ENCODE assay signal across 19 cellular contexts in genomic region chr16:598823-599739, GRCh38. TPM values are rescaled to one million over a fixed set of nuclear protein-coding genes. Genes with fewer than 3 reads are reported as not detected.
DNase-seq lines count a peak whose midpoint lies in the region; ATAC-seq, FAIRE-seq and TF ChIP-seq lines count a peak whose summit lies in the region.
"Had no signal": no experiment of that assay in that cellular context is flagged by ENCODE, and none has a peak within 500 bp of the region (broad histone marks: within the 10 kb centered on the region; RNA-seq: fewer than 3 reads in every experiment).

No MANE protein-coding gene starts in this region.

- H3K27ac ChIP-seq in K562 (ENCODE audit: extremely low read depth, low read depth, low read length) (no peak overlapping the region), transverse colon (peak overlapping the region in 1 of 4 donors; percentile 44)
- H3K27ac ChIP-seq: PC-9, SK-N-MC had no signal

- CTCF ChIA-PET in K562 (lab: Yijun Ruan, JAX; ENCODE audit: low intra/inter-chr PET ratio): no interaction called here

- TF ChIP-seq CTCF in K562 (IDR thresholded peaks at IDR 0.05 in 2 of 3, conservative IDR thresholded peaks at IDR 0.05 in 1 of 3; ENCODE audit: insufficient read depth in 2 of 3, low read depth in 1 of 3, low read length in 3 of 3): no peak
- no peak for TF ChIP-seq CTCF in transverse colon (IDR thresholded peaks at IDR 0.05)

- no peak for DNase-seq in K562 (ENCODE audit: extremely low read depth in 1 of 4, low spot score in 3 of 4)
- peak; percentile 75 for DNase-seq in left lobe of liver (ENCODE audit: low spot score)
- DNase-seq in transverse colon: peak; percentile 35
- no peak for DNase-seq in NCI-H2081 treated with DMSO at 0.1 percent for 48 hours (lab: John Stamatoyannopoulos, UW)
- DNase-seq: CD8-positive, alpha-beta T cell; DMS 273 treated with DMSO at 0.1 percent for 48 hours; GOT3; HFFc6; MM.1S; NCI-H1105 treated with DMSO at 0.1 percent for 48 hours; NCI-H187; NCI-H446 treated with DMSO at 0.1 percent for 48 hours; NCI-H774; PC-9 had no signal

- BruUV-seq in K562 (replicated peaks; lab: Mats Ljungman, UMichigan): no TSS peak

- peaks cover 5% of the 10 kb centered on the region for H3K9me1 ChIP-seq in K562 (ENCODE audit: control insufficient read depth, insufficient read depth, low read length)

- no peaks in the 10 kb centered on the region for H4K20me1 ChIP-seq in K562 (replicated peaks; ENCODE audit: control insufficient read depth, insufficient read depth, low read length)

- intact Hi-C loops in K562 (cut with micrococcal nuclease) (no loop called here), transverse colon (cut with DNase I; ENCODE audit: low total_unique reads) (no loop called here)

- peaks cover 58% of the 10 kb centered on the region for H3K79me2 ChIP-seq in K562 (ENCODE audit: control insufficient read depth, insufficient read depth, low read length)

- POLR2A ChIA-PET in K562 (lab: Yijun Ruan, JAX): interaction anchor here (1.4 to 1.6 kb wide), 2 partner anchors 9 to 10 kb away, joined by 7 to 8 read pairs; partner anchors contain the start of gene RAB40C

- no peak overlapping the region for H3K9ac ChIP-seq in K562 (ENCODE audit: insufficient read depth in 1 of 2, low read depth in 2 of 2, low read length in 2 of 2)

- H3K4me1 ChIP-seq in K562 (replicated peaks in 1 of 2; ENCODE audit: control insufficient read depth in 2 of 2, insufficient read depth in 2 of 2, low read length in 2 of 2) (peaks cover 0 to 21% of the 10 kb centered on the region in 2 experiments; a peak in 2 of 5 replicates), transverse colon (peaks cover 3 to 13% (median 9%) of the 10 kb centered on the region in 4 donors)

- H3K9me3 ChIP-seq in K562 (replicated peaks; ENCODE audit: control insufficient read depth, insufficient read depth, low read depth, low read length): no peaks in the 10 kb centered on the region
- no peaks in the 10 kb centered on the region for H3K9me3 ChIP-seq in transverse colon

- no peak for ATAC-seq in K562
- peak; percentile 82 for ATAC-seq in left lobe of liver
- no peak for ATAC-seq in GM21576 (IDR thresholded peaks at IDR 0.05; ENCODE audit: unreplicated experiment)
- ATAC-seq: CD8-positive, alpha-beta T cell; Right ventricle myocardium inferior had no signal

- FAIRE-seq in K562 (lab: Jason Lieb, UNC): no peak

- in situ Hi-C loops in K562 (cut with MboI): no loop called here
- in situ Hi-C loops in transverse colon (cut with MboI; ENCODE audit: low pct_ligation_motif_present in 1 of 4, low pct_unique_long_range_greater_than_20kb in 1 of 4, low sequenced_read_pairs in 3 of 4): no loop called here

- TF ChIP-seq RAD21 in K562 (CRISPR knock-in tag; conservative IDR thresholded peaks at IDR 0.05 in 1 of 2, IDR thresholded peaks at IDR 0.05 in 1 of 2): no peak

- H2AFZ ChIP-seq in K562 (ENCODE audit: low read depth, low read length): no peak overlapping the region
- H2AFZ ChIP-seq: PC-9 had no signal

- no peak overlapping the region for H3K4me3 ChIP-seq in K562
- no peak overlapping the region for H3K4me3 ChIP-seq in transverse colon
- H3K4me3 ChIP-seq: PC-9, SK-N-MC had no signal

- no peak overlapping the region for H3K4me2 ChIP-seq in K562 (ENCODE audit: insufficient read depth, low read length)
- H3K4me2 ChIP-seq: PC-9 had no signal

- no peak for TF ChIP-seq EP300 in K562 (IDR thresholded peaks at IDR 0.05; ENCODE audit: low read length)
- no peak for TF ChIP-seq EP300 in transverse colon (IDR thresholded peaks at IDR 0.05; ENCODE audit: low read depth)

- no peak for TF ChIP-seq POLR2A in K562 (conservative IDR thresholded peaks at IDR 0.05)
- TF ChIP-seq POLR2A in transverse colon (IDR thresholded peaks at IDR 0.05): no peak

- H3K36me3 ChIP-seq in K562 (ENCODE audit: control insufficient read depth, insufficient read depth, low read length): peaks cover 36% of the 10 kb centered on the region; the same call in 2 of the 3 replicates
- H3K36me3 ChIP-seq in transverse colon: no peaks in the 10 kb centered on the region

- WGBS in K562 (ENCODE audit: insufficient coverage, low coverage, missing lambda C conversion rate): 96% methylated on average over 37 of the region's 43 CpGs
- WGBS in transverse colon (ENCODE audit: low coverage in 1 of 2), 2 donors: 96% methylated on average over 40 of the region's 43 CpGs; no CpG with 5 or more reads in 1 of the 2 donors

- H3K27me3 ChIP-seq in K562 (ENCODE audit: control insufficient read depth in 2 of 2, insufficient read depth in 2 of 2, low read length in 2 of 2) (no peaks in the 10 kb centered on the region), transverse colon (no peaks in the 10 kb centered on the region)

RNA-seq across cellular contexts. Expression of gene RAB40C, which starts 9.2 kb away (rescaled TPM):
- total RNA-seq in K562 (2011; cell fraction: chromatin; rRNA removed; ENCODE audit: low replicate concordance): 10.6 and 36.6 TPM in 2 replicates
- 24.2 and 24.8 TPM in 2 replicates for total RNA-seq in K562 (2011; cell fraction: nucleolus; rRNA removed)
- 15.5 and 15.6 TPM in 2 replicates for total RNA-seq in K562 (2011; cell fraction: nucleoplasm; rRNA removed)
- total RNA-seq in K562 (2014; rRNA removed): 22.3 and 26.0 TPM in 2 replicates
- total RNA-seq in K562 (2014; rRNA removed; fragmentation: Illumina TruSeq; extraction: Trizol): 1.9 and 2.5 TPM in 2 replicates
- total RNA-seq in K562 (2015; rRNA removed; fragmentation: Illumina TruSeq; extraction: Trizol): 10.1 and 11.4 TPM in 2 replicates
- total RNA-seq in K562 (2021): 23.4 and 25.3 TPM in 2 replicates
- polyA plus RNA-seq in K562 (2011; rRNA removed): 8.7 and 10.9 TPM in 2 replicates
- polyA plus RNA-seq in K562 (2011; cell fraction: cytosol; rRNA removed): 15.6 and 35.2 TPM in 2 replicates
- 22.1 and 35.1 TPM in 2 replicates for polyA plus RNA-seq in K562 (2011; cell fraction: nucleus; rRNA removed)
- 15.7 and 28.1 TPM in 2 replicates for polyA plus RNA-seq in K562 (2012)
- 5.6 and 13.3 TPM in 2 replicates for polyA plus RNA-seq in K562 (2014; fragmentation: Illumina TruSeq; extraction: Trizol)
- under 1 TPM; 0.17 to 0.50 TPM for polyA plus RNA-seq in K562 (2014; fragmentation: Nextera tagmentation; extraction: Ambion mirVana)
- 20.9 and 22.3 TPM in 2 replicates for polyA plus RNA-seq in K562 (2014; rRNA removed)
- 2.9 and 5.0 TPM in 2 replicates for polyA minus RNA-seq in K562 (2011; rRNA and poly(A)+ RNA removed)
- 10.3 and 15.5 TPM in 2 replicates for polyA minus RNA-seq in K562 (2011; cell fraction: cytosol; rRNA and poly(A)+ RNA removed)
- polyA minus RNA-seq in K562 (2011; cell fraction: nucleus; rRNA and poly(A)+ RNA removed): 4.8 and 5.1 TPM in 2 replicates
- 15.5 TPM for total RNA-seq in left lobe of liver
- 100 to 1,000 TPM in 2 of 4 donors, 10 to 100 TPM in 2; 54.8 to 111 (median 83.5) TPM for total RNA-seq in transverse colon

RNA-seq across cellular contexts. Expression of gene PIGQ, which starts 29.3 kb away (rescaled TPM):
- total RNA-seq in K562 (2011; cell fraction: chromatin; rRNA removed; ENCODE audit: low replicate concordance): 51.8 and 208 TPM in 2 replicates
- total RNA-seq in K562 (2011; cell fraction: nucleolus; rRNA removed): 193 and 220 TPM in 2 replicates
- total RNA-seq in K562 (2011; cell fraction: nucleoplasm; rRNA removed): 84.0 and 92.9 TPM in 2 replicates
- total RNA-seq in K562 (2014; rRNA removed) (30.7 and 36.1 TPM in 2 replicates), K562 (2014; rRNA removed; fragmentation: Illumina TruSeq; extraction: Trizol) (2.3 and 3.4 TPM in 2 replicates), K562 (2015; rRNA removed; fragmentation: Illumina TruSeq; extraction: Trizol) (14.1 and 14.3 TPM in 2 replicates), K562 (2021) (43.7 and 49.6 TPM in 2 replicates), left lobe of liver (42.1 TPM), transverse colon (100 to 1,000 TPM in 1 of 4 donors, 10 to 100 TPM in 3; 37.4 to 115 (median 56.0) TPM)
- polyA plus RNA-seq in K562 (2011; rRNA removed) (11.2 and 19.4 TPM in 2 replicates), K562 (2014; fragmentation: Illumina TruSeq; extraction: Trizol) (11.7 and 21.9 TPM in 2 replicates), K562 (2014; fragmentation: Nextera tagmentation; extraction: Ambion mirVana) (1 to 10 TPM in 1 of 2 experiments, under 1 TPM in 1; 0.20 to 2.5 TPM), K562 (2014; rRNA removed) (42.1 and 42.3 TPM in 2 replicates)
- polyA plus RNA-seq in K562 (2011; cell fraction: cytosol; rRNA removed): 15.7 and 51.3 TPM in 2 replicates
- polyA plus RNA-seq in K562 (2011; cell fraction: nucleus; rRNA removed): 84.7 and 175 TPM in 2 replicates
- polyA plus RNA-seq in K562 (2012): 22.2 and 33.3 TPM in 2 replicates
- 9.6 and 17.9 TPM in 2 replicates for polyA minus RNA-seq in K562 (2011; rRNA and poly(A)+ RNA removed)
- polyA minus RNA-seq in K562 (2011; cell fraction: cytosol; rRNA and poly(A)+ RNA removed): 11.2 and 15.5 TPM in 2 replicates
- 33.2 and 44.4 TPM in 2 replicates for polyA minus RNA-seq in K562 (2011; cell fraction: nucleus; rRNA and poly(A)+ RNA removed)

RNA-seq across cellular contexts. Expression of gene WFIKKN1, which starts 31.7 kb away (rescaled TPM):
- 0.83 and 4.1 TPM in 2 replicates for total RNA-seq in K562 (2011; cell fraction: chromatin; rRNA removed; ENCODE audit: low replicate concordance)
- 3.3 and 3.8 TPM in 2 replicates for total RNA-seq in K562 (2011; cell fraction: nucleolus; rRNA removed)
- 1.8 and 2.3 TPM in 2 replicates for total RNA-seq in K562 (2011; cell fraction: nucleoplasm; rRNA removed)
- total RNA-seq in K562 (2014; rRNA removed): 0.50 and 0.57 TPM in 2 replicates
- not detected in 2 replicates for total RNA-seq in K562 (2014; rRNA removed; fragmentation: Illumina TruSeq; extraction: Trizol)
- 0.11 and 0.14 TPM in 2 replicates for total RNA-seq in K562 (2015; rRNA removed; fragmentation: Illumina TruSeq; extraction: Trizol)
- total RNA-seq in K562 (2021): 0.85 and 1.1 TPM in 2 replicates
- polyA plus RNA-seq in K562 (2011; rRNA removed): 0.18 and 0.22 TPM in 2 replicates
- 0.29 and 2.5 TPM in 2 replicates for polyA plus RNA-seq in K562 (2011; cell fraction: cytosol; rRNA removed)
- polyA plus RNA-seq in K562 (2011; cell fraction: nucleus; rRNA removed): 0.56 and 2.4 TPM in 2 replicates
- 0.61 and 1.5 TPM in 2 replicates for polyA plus RNA-seq in K562 (2012)
- polyA plus RNA-seq in K562 (2014; fragmentation: Illumina TruSeq; extraction: Trizol): 0.14 TPM in 1 of 2 replicates, not detected in the other
- polyA plus RNA-seq in K562 (2014; fragmentation: Nextera tagmentation; extraction: Ambion mirVana): not detected
- 0.30 and 0.54 TPM in 2 replicates for polyA plus RNA-seq in K562 (2014; rRNA removed)
- polyA minus RNA-seq in K562 (2011; rRNA and poly(A)+ RNA removed): 0.12 and 0.14 TPM in 2 replicates
- 0.73 and 1.1 TPM in 2 replicates for polyA minus RNA-seq in K562 (2011; cell fraction: cytosol; rRNA and poly(A)+ RNA removed)
- 0.44 and 0.81 TPM in 2 replicates for polyA minus RNA-seq in K562 (2011; cell fraction: nucleus; rRNA and poly(A)+ RNA removed)
- 0.96 TPM for total RNA-seq in left lobe of liver
- 10 to 100 TPM in 1 of 4 donors, 1 to 10 TPM in 3; 2.3 to 13.1 (median 4.2) TPM for total RNA-seq in transverse colon
- polyA plus RNA-seq: AG04450, BJ had no signal

RNA-seq across cellular contexts. Expression of gene NHLRC4, which starts 32.3 kb away (rescaled TPM):
- 3.1 and 8.5 TPM in 2 replicates for total RNA-seq in K562 (2011; cell fraction: chromatin; rRNA removed; ENCODE audit: low replicate concordance)
- total RNA-seq in K562 (2011; cell fraction: nucleolus; rRNA removed): 8.4 and 8.8 TPM in 2 replicates
- total RNA-seq in K562 (2011; cell fraction: nucleoplasm; rRNA removed): 5.0 TPM in 2 replicates
- 2.6 and 3.1 TPM in 2 replicates for total RNA-seq in K562 (2014; rRNA removed)
- total RNA-seq in K562 (2014; rRNA removed; fragmentation: Illumina TruSeq; extraction: Trizol): 0.47 and 0.48 TPM in 2 replicates
- 1.2 and 1.3 TPM in 2 replicates for total RNA-seq in K562 (2015; rRNA removed; fragmentation: Illumina TruSeq; extraction: Trizol)
- 2.0 and 3.0 TPM in 2 replicates for total RNA-seq in K562 (2021)
- 1.3 and 1.7 TPM in 2 replicates for polyA plus RNA-seq in K562 (2011; rRNA removed)
- 2.0 and 4.5 TPM in 2 replicates for polyA plus RNA-seq in K562 (2011; cell fraction: cytosol; rRNA removed)
- 6.2 and 8.3 TPM in 2 replicates for polyA plus RNA-seq in K562 (2011; cell fraction: nucleus; rRNA removed)
- polyA plus RNA-seq in K562 (2012): 1.7 and 7.2 TPM in 2 replicates
- 0.24 and 1.1 TPM in 2 replicates for polyA plus RNA-seq in K562 (2014; fragmentation: Illumina TruSeq; extraction: Trizol)
- polyA plus RNA-seq in K562 (2014; fragmentation: Nextera tagmentation; extraction: Ambion mirVana): not detected
- 3.2 and 3.7 TPM in 2 replicates for polyA plus RNA-seq in K562 (2014; rRNA removed)
- 0.39 and 0.51 TPM in 2 replicates for polyA minus RNA-seq in K562 (2011; rRNA and poly(A)+ RNA removed)
- polyA minus RNA-seq in K562 (2011; cell fraction: cytosol; rRNA and poly(A)+ RNA removed): 1.3 TPM in 1 of 2 replicates, not detected in the other
- polyA minus RNA-seq in K562 (2011; cell fraction: nucleus; rRNA and poly(A)+ RNA removed): 6.5 and 8.1 TPM in 2 replicates
- total RNA-seq in left lobe of liver: 0.28 TPM
- under 1 TPM in 3 of 4 donors, not detected in 1; 0.55 to 0.75 (median 0.64) TPM for total RNA-seq in transverse colon
- total RNA-seq: PC-9 had no signal

RNA-seq across cellular contexts. Expression of gene METTL26, which starts 37.0 kb away (rescaled TPM):
- 30.5 and 94.1 TPM in 2 replicates for total RNA-seq in K562 (2011; cell fraction: chromatin; rRNA removed; ENCODE audit: low replicate concordance)
- total RNA-seq in K562 (2011; cell fraction: nucleolus; rRNA removed): 171 and 175 TPM in 2 replicates
- total RNA-seq in K562 (2011; cell fraction: nucleoplasm; rRNA removed): 71.2 and 82.5 TPM in 2 replicates
- total RNA-seq in K562 (2014; rRNA removed): 198 and 279 TPM in 2 replicates
- 22.9 and 36.2 TPM in 2 replicates for total RNA-seq in K562 (2014; rRNA removed; fragmentation: Illumina TruSeq; extraction: Trizol)
- total RNA-seq in K562 (2015; rRNA removed; fragmentation: Illumina TruSeq; extraction: Trizol): 75.4 and 76.5 TPM in 2 replicates
- total RNA-seq in K562 (2021): 177 and 184 TPM in 2 replicates
- polyA plus RNA-seq in K562 (2011; rRNA removed): 105 and 115 TPM in 2 replicates
- polyA plus RNA-seq in K562 (2011; cell fraction: cytosol; rRNA removed): 139 and 392 TPM in 2 replicates
- 292 and 379 TPM in 2 replicates for polyA plus RNA-seq in K562 (2011; cell fraction: nucleus; rRNA removed)
- polyA plus RNA-seq in K562 (2012): 145 and 152 TPM in 2 replicates
- polyA plus RNA-seq in K562 (2014; fragmentation: Illumina TruSeq; extraction: Trizol): 80.9 and 91.6 TPM in 2 replicates
- 10 to 100 TPM in 1 of 2 experiments, 1 to 10 TPM in 1; 7.3 to 11.6 TPM for polyA plus RNA-seq in K562 (2014; fragmentation: Nextera tagmentation; extraction: Ambion mirVana)
- 262 and 265 TPM in 2 replicates for polyA plus RNA-seq in K562 (2014; rRNA removed)
- 8.4 and 17.6 TPM in 2 replicates for polyA minus RNA-seq in K562 (2011; rRNA and poly(A)+ RNA removed)
- polyA minus RNA-seq in K562 (2011; cell fraction: cytosol; rRNA and poly(A)+ RNA removed): 56.4 and 65.7 TPM in 2 replicates
- 80.4 and 108 TPM in 2 replicates for polyA minus RNA-seq in K562 (2011; cell fraction: nucleus; rRNA and poly(A)+ RNA removed)
- 33.2 TPM for total RNA-seq in left lobe of liver
- total RNA-seq in transverse colon: 10 to 100 TPM; 32.6 to 91.8 (median 86.7) TPM

Comparison
In these comparisons a context has a peak if more than half of its experiments do, and no peak if none do; other contexts are left out.
1. DNase-seq: peak in left lobe of liver (single experiment) and transverse colon (single experiment); none in K562 (0 of 4) and NCI-H2081 treated with DMSO at 0.1 percent for 48 hours (single experiment).